In genomic region chr10:31620236-31621151, GRCh38 we compare ENCODE assay signal across 11 cellular contexts.
DNase-seq lines count a peak whose midpoint lies in the region; ATAC-seq and TF ChIP-seq lines count a peak whose summit lies in the region.
"Had no signal": no experiment of that assay in that cellular context is flagged by ENCODE, and none has a peak within 500 bp of the region (broad histone marks: within the 10 kb centered on the region; RNA-seq: fewer than 3 reads in every experiment).

No MANE protein-coding gene starts in this region.

- H3K4me1 Mint-ChIP-seq in activated naive CD8-positive, alpha-beta T cell treated with anti-CD3 and anti-CD28 coated beads, Interleukin-2, amount 50 U/mL, for 24 hours, result no peaks in the 10 kb centered on the region

- no peak for TF ChIP-seq CTCF in body of pancreas (IDR thresholded peaks at IDR 0.05)

- H3K9me3 ChIP-seq in body of pancreas (no peaks in the 10 kb centered on the region), subcutaneous abdominal adipose tissue (ENCODE audit: control insufficient read depth in 5 of 5, low read length in 5 of 5) (no peaks in the 10 kb centered on the region)

- peaks cover 3% of the 10 kb centered on the region for H3K36me3 Mint-ChIP-seq in activated naive CD8-positive, alpha-beta T cell treated with anti-CD3 and anti-CD28 coated beads, Interleukin-2, amount 50 U/mL, for 24 hours (ENCODE audit: low read depth)

- ATAC-seq in body of pancreas (peak; percentile 45), HG02571 (IDR thresholded peaks at IDR 0.05; ENCODE audit: unreplicated experiment) (no peak), HG02610 (IDR thresholded peaks at IDR 0.05; ENCODE audit: unreplicated experiment) (no peak)
- ATAC-seq in activated naive CD8-positive, alpha-beta T cell treated with anti-CD3 and anti-CD28 coated beads, Interleukin-2, amount 50 U/mL, for 24 hours, result no peak

- intact Hi-C loops in body of pancreas (cut with DNase I), result no loop called here

- H3K27me3 Mint-ChIP-seq in activated naive CD8-positive, alpha-beta T cell treated with anti-CD3 and anti-CD28 coated beads, Interleukin-2, amount 50 U/mL, for 24 hours, result no peaks in the 10 kb centered on the region

- no peaks in the 10 kb centered on the region for H3K27me3 ChIP-seq in body of pancreas
- H3K27me3 ChIP-seq in subcutaneous abdominal adipose tissue (ENCODE audit: control insufficient read depth in 5 of 5, insufficient read depth in 4 of 5, low read length in 5 of 5), result no peaks in the 10 kb centered on the region

- H3K9ac ChIP-seq in subcutaneous abdominal adipose tissue (ENCODE audit: low read length in 5 of 5), result no peak overlapping the region
- H3K9ac ChIP-seq: parathyroid adenoma had no signal

- WGBS in body of pancreas, 2 donors, result 63 to 66% methylated on average over 12 to 14 of the region's 14 CpGs

- H3K4me3 Mint-ChIP-seq in activated naive CD8-positive, alpha-beta T cell treated with anti-CD3 and anti-CD28 coated beads, Interleukin-2, amount 50 U/mL, for 24 hours, result no peak overlapping the region

- no peak overlapping the region for H3K4me3 ChIP-seq in body of pancreas
- peak overlapping the region in 2 of 5 donors; percentile 19 to 26 for H3K4me3 ChIP-seq in subcutaneous abdominal adipose tissue (ENCODE audit: low read depth in 1 of 5, low read length in 5 of 5)

- H3K4me1 ChIP-seq in body of pancreas (no peaks in the 10 kb centered on the region), subcutaneous abdominal adipose tissue (ENCODE audit: control insufficient read depth in 5 of 5, insufficient read depth in 5 of 5, low read length in 5 of 5) (peaks cover 8 to 51% (median 42%) of the 10 kb centered on the region in 5 donors)
- H3K4me1 ChIP-seq: parathyroid adenoma had no signal

- H3K27ac ChIP-seq in body of pancreas, result no peak overlapping the region
- peak overlapping the region; percentile 1 for H3K27ac ChIP-seq in subcutaneous abdominal adipose tissue (ENCODE audit: low read depth, low read length)
- H3K27ac ChIP-seq: parathyroid adenoma had no signal

- H3K27ac Mint-ChIP-seq in activated naive CD8-positive, alpha-beta T cell treated with anti-CD3 and anti-CD28 coated beads, Interleukin-2, amount 50 U/mL, for 24 hours, result no peak overlapping the region

- peaks cover 12% of the 10 kb centered on the region for H3K9me3 Mint-ChIP-seq in activated naive CD8-positive, alpha-beta T cell treated with anti-CD3 and anti-CD28 coated beads, Interleukin-2, amount 50 U/mL, for 24 hours

- H3K36me3 ChIP-seq in body of pancreas (replicated peaks in 1 of 2; ENCODE audit: insufficient read depth in 1 of 2, low read depth in 2 of 2) (no peaks in the 10 kb centered on the region), subcutaneous abdominal adipose tissue (ENCODE audit: control insufficient read depth in 5 of 5, insufficient read depth in 5 of 5, low read length in 5 of 5) (no peaks in the 10 kb centered on the region)

- DNase-seq in H4 (ENCODE audit: low spot score) (peak; percentile 13), body of pancreas (peak in 2 of 4 donors; percentile 34 to 37), islet precursor cell (peak; percentile 61)
- DNase-seq in activated naive CD8-positive, alpha-beta T cell treated with anti-CD3 and anti-CD28 coated beads, Interleukin-2, amount 50 U/mL, for 24 hours, result no peak
- DNase-seq in activated CD8-positive, alpha-beta memory T cell treated with anti-CD3 and anti-CD28 coated beads, Interleukin-2, amount 50 U/mL, for 4 hours, result no peak
- DNase-seq: activated CD4-positive, CD25-positive, alpha-beta regulatory T cell; NCI-H2029 had no signal

- no peak for TF ChIP-seq POLR2A in body of pancreas (IDR thresholded peaks at IDR 0.05)

Comparison
In these comparisons a context has a peak if more than half of its experiments do, and no peak if none do; other contexts are left out.
1. DNase-seq: peak in H4 (single experiment) and islet precursor cell (single experiment); none in activated naive CD8-positive, alpha-beta T cell treated with anti-CD3 and anti-CD28 coated beads, Interleukin-2, amount 50 U/mL, for 24 hours (single experiment) and activated CD8-positive, alpha-beta memory T cell treated with anti-CD3 and anti-CD28 coated beads, Interleukin-2, amount 50 U/mL, for 4 hours (single experiment).